ENCODE assay signal across 29 cellular contexts in genomic region chr22:27925331-27925730, GRCh38.
"Had no signal": no experiment of that assay in that cellular context is flagged by ENCODE, and none has a peak within 500 bp of the region (broad histone marks: within the 10 kb centered on the region; RNA-seq: fewer than 3 reads in every experiment).

No MANE protein-coding gene starts in this region.

- H3K36me3 ChIP-seq: ovary, uterus had no signal

- H3K27ac ChIP-seq: neural progenitor cell, ovary, parathyroid adenoma, psoas muscle, right lobe of liver, sigmoid colon, suprapubic skin, testis, tibial artery, transverse colon, upper lobe of right lung, uterus had no signal

- FAIRE-seq: small intestine had no signal

- H3K9me3 ChIP-seq: ovary, psoas muscle, right lobe of liver, sigmoid colon, suprapubic skin, testis, tibial artery, transverse colon, upper lobe of right lung, uterus had no signal

- H3K27ac Mint-ChIP-seq: natural killer cell; nephron; neural progenitor cell; progenitor cell of endocrine pancreas; stimulated activated effector memory CD8-positive, alpha-beta T cell treated with anti-CD3 and anti-CD28 coated beads, Interleukin-12 subunit alpha, Interleukin-12 subunit beta, amount 100 ng/mL, for 72 hours; stimulated activated naive CD8-positive, alpha-beta T cell treated with anti-CD3 and anti-CD28 coated beads, Interleukin-15, amount 100 ng/mL, for 72 hours; type B pancreatic cell had no signal

- H3K4me1 ChIP-seq: parathyroid adenoma, testis had no signal

- H3K4me3 ChIP-seq: neural progenitor cell, ovary, psoas muscle, right lobe of liver, sigmoid colon, suprapubic skin, testis, tibial artery, transverse colon, upper lobe of right lung, uterus had no signal

- H3K36me3 Mint-ChIP-seq: natural killer cell had no signal

- H3K27me3 Mint-ChIP-seq: naive thymus-derived CD4-positive, alpha-beta T cell; progenitor cell of endocrine pancreas; stimulated activated naive CD8-positive, alpha-beta T cell treated with anti-CD3 and anti-CD28 coated beads, Interleukin-15, amount 100 ng/mL, for 72 hours; type B pancreatic cell had no signal

- DNase-seq: naive thymus-derived CD4-positive, alpha-beta T cell; natural killer cell; ovary; posterior cingulate gyrus; psoas muscle; right cardiac atrium; right lobe of liver; sigmoid colon; small intestine; stimulated activated CD4-positive, alpha-beta T cell treated with anti-CD3 and anti-CD28 coated beads, Interleukin-15, amount 100 ng/mL, for 24 hours; stimulated activated CD4-positive, alpha-beta T cell treated with anti-CD3 and anti-CD28 coated beads, Interleukin-2, amount 100 ng/mL, for 24 hours; stimulated activated CD4-positive, alpha-beta T cell treated with anti-CD3 and anti-CD28 coated beads, Interleukin-2, amount 100 ng/mL, for 48 hours; stimulated activated CD4-positive, alpha-beta T cell treated with anti-CD3 and anti-CD28 coated beads, Interleukin-4, amount 100 ng/mL, for 24 hours; stimulated activated naive CD4-positive, alpha-beta T cell; stimulated activated naive CD8-positive, alpha-beta T cell treated with anti-CD3 and anti-CD28 coated beads, Interleukin-15, amount 100 ng/mL, for 72 hours; stimulated activated naive CD8-positive, alpha-beta T cell treated with anti-CD3 and anti-CD28 coated beads, Interleukin-15, Interleukin-2, amounts not matched to agents 100 U/mL and 50 U/mL, for 24 hours; substantia nigra; testis; tibial artery; transverse colon; upper lobe of right lung; uterus had no signal

- H3K9me3 Mint-ChIP-seq: naive thymus-derived CD4-positive, alpha-beta T cell; natural killer cell; stimulated activated effector memory CD8-positive, alpha-beta T cell treated with anti-CD3 and anti-CD28 coated beads, Interleukin-12 subunit alpha, Interleukin-12 subunit beta, amount 100 ng/mL, for 72 hours; stimulated activated naive CD8-positive, alpha-beta T cell treated with anti-CD3 and anti-CD28 coated beads, Interleukin-15, amount 100 ng/mL, for 72 hours; type B pancreatic cell had no signal

- ATAC-seq: naive thymus-derived CD4-positive, alpha-beta T cell; natural killer cell; psoas muscle; right cardiac atrium; right lobe of liver; stimulated activated effector memory CD8-positive, alpha-beta T cell treated with anti-CD3 and anti-CD28 coated beads, Interleukin-12 subunit alpha, Interleukin-12 subunit beta, amount 100 ng/mL, for 72 hours; stimulated activated naive CD8-positive, alpha-beta T cell treated with anti-CD3 and anti-CD28 coated beads, Interleukin-15, amount 100 ng/mL, for 72 hours; stimulated activated naive CD8-positive, alpha-beta T cell treated with anti-CD3 and anti-CD28 coated beads, Interleukin-15, Interleukin-2, amounts not matched to agents 100 U/mL and 50 U/mL, for 24 hours; upper lobe of right lung had no signal

- H3K4me3 Mint-ChIP-seq: natural killer cell; nephron; neural progenitor cell; stimulated activated effector memory CD8-positive, alpha-beta T cell treated with anti-CD3 and anti-CD28 coated beads, Interleukin-12 subunit alpha, Interleukin-12 subunit beta, amount 100 ng/mL, for 72 hours; stimulated activated naive CD8-positive, alpha-beta T cell treated with anti-CD3 and anti-CD28 coated beads, Interleukin-15, amount 100 ng/mL, for 72 hours; type B pancreatic cell had no signal
